In the genomic region with DNA sequence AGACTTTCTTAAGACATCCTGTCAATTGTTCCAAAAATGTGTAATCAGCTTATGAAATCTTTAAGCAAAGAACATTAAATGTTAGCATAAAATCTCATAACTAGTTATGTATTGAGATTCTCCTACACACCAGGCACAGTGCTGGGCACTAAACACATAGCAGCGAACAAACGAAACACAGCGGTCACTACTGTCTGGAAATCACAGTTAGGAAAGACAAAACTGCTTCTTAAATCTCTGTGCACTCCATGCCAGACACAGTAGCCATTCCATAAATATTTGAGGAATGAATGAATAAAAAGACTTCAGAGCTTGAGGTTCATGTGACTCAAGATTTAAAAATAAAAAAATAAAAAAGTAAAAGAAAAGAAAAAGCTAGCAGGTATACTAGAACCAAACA, we compare ENCODE assay signal across 19 cellular contexts. TPM values are rescaled to one million over a fixed set of nuclear protein-coding genes. Genes with fewer than 3 reads are reported as not detected.
DNase-seq lines count a peak whose midpoint lies in the region; ATAC-seq and TF ChIP-seq lines count a peak whose summit lies in the region.
"Had no signal": no experiment of that assay in that cellular context is flagged by ENCODE, and none has a peak within 500 bp of the region (broad histone marks: within the 10 kb centered on the region; RNA-seq: fewer than 3 reads in every experiment).

No MANE protein-coding gene starts in this region.

- no peak overlapping the region for H2AFZ ChIP-seq in H9 (ENCODE audit: low read length)

- ATAC-seq in naive thymus-derived CD8-positive, alpha-beta T cell, result no peak
- ATAC-seq: A549, GM12878 had no signal

- no peak overlapping the region for H2BK20ac ChIP-seq in H9 (ENCODE audit: low read depth, low read length, poor library complexity, severe bottlenecking)

- H3K9me3 Mint-ChIP-seq in H9, result no peaks in the 10 kb centered on the region
- H3K9me3 Mint-ChIP-seq in naive thymus-derived CD8-positive, alpha-beta T cell, result peaks cover 0 to 12% (median 4%) of the 10 kb centered on the region in 9 donors
- peaks cover 5% of the 10 kb centered on the region for H3K9me3 Mint-ChIP-seq in activated naive CD4-positive, alpha-beta T cell treated with anti-CD3 and anti-CD28 coated beads, Interleukin-2, amount 10 ng/mL, durations not matched to agents 7 days and 5 days

- H4K20me1 ChIP-seq in H9 (ENCODE audit: control insufficient read depth, insufficient read depth, insufficient read length), result no peaks in the 10 kb centered on the region

- H3K4me3 ChIP-seq in ectodermal cell (ENCODE audit: insufficient read depth, low read depth, low read length) (no peak overlapping the region), mesendoderm (ENCODE audit: low read length) (no peak overlapping the region), stomach (no peak overlapping the region)
- H3K4me3 ChIP-seq: A549, GM12878 had no signal

- H2BK120ac ChIP-seq in H9 (ENCODE audit: low read depth, low read length, poor library complexity, severe bottlenecking) (no peak overlapping the region), mesendoderm (ENCODE audit: low read depth, low read length) (no peak overlapping the region)

- H3K23me2 ChIP-seq in H9 (ENCODE audit: insufficient read length, low read depth, low read length, poor library complexity, severe bottlenecking), result no peaks in the 10 kb centered on the region

- peak overlapping the region in 1 of 3 experiments; percentile 23; a peak in 1 of 7 replicates for H3K27ac Mint-ChIP-seq in H9
- no peak overlapping the region for H3K27ac Mint-ChIP-seq in naive thymus-derived CD8-positive, alpha-beta T cell
- no peak overlapping the region for H3K27ac Mint-ChIP-seq in activated naive CD4-positive, alpha-beta T cell treated with anti-CD3 and anti-CD28 coated beads, Interleukin-2, amount 10 ng/mL, durations not matched to agents 7 days and 5 days
- H3K27ac Mint-ChIP-seq: CD4-positive, alpha-beta memory T cell; HFFc6 had no signal

- H3K79me1 ChIP-seq in H9 (ENCODE audit: insufficient read depth, low read depth, low read length, poor library complexity, severe bottlenecking) (peaks cover 6% of the 10 kb centered on the region), mesendoderm (ENCODE audit: low read length) (no peaks in the 10 kb centered on the region)

- TF ChIP-seq POLR2A in stomach (IDR thresholded peaks at IDR 0.05), result no peak

- H3K4me2 ChIP-seq in H9 (ENCODE audit: insufficient read depth, insufficient read length, low read length) (no peak overlapping the region), mesendoderm (ENCODE audit: low read length) (no peak overlapping the region)
- H3K4me2 ChIP-seq: A549 had no signal

- H3K36me3 ChIP-seq in ectodermal cell (ENCODE audit: control insufficient read depth, insufficient read depth, low read length), result no peaks in the 10 kb centered on the region
- no peaks in the 10 kb centered on the region for H3K36me3 ChIP-seq in mesendoderm (ENCODE audit: control insufficient read depth, insufficient read depth, low read length)
- H3K36me3 ChIP-seq in stomach, result no peaks in the 10 kb centered on the region
- H3K36me3 ChIP-seq: BE2C had no signal

- H4K8ac ChIP-seq in H9 (replicated peaks; ENCODE audit: insufficient read length, low read depth, low read length) (no peak overlapping the region), mesendoderm (ENCODE audit: low read depth, low read length) (no peak overlapping the region)

- no peak overlapping the region for H3K27ac ChIP-seq in H9 (ENCODE audit: insufficient read length, low read depth, low read length)
- H3K27ac ChIP-seq in ectodermal cell (ENCODE audit: insufficient read depth, low read depth, low read length, poor library complexity, severe bottlenecking), result peak overlapping the region; percentile 86
- H3K27ac ChIP-seq in mesendoderm (ENCODE audit: low read depth, low read length), result peak overlapping the region; percentile 49
- H3K27ac ChIP-seq in stomach, result peak overlapping the region in 1 of 5 donors; percentile 18
- H3K27ac ChIP-seq: A549, C4-2B had no signal

- peak overlapping the region; percentile 18 for H3K9ac ChIP-seq in H9 (ENCODE audit: extremely low read depth, insufficient read length, low read length)
- H3K9ac ChIP-seq in mesendoderm (ENCODE audit: low read length), result no peak overlapping the region

- H3K27me3 Mint-ChIP-seq in H9 (ENCODE audit: low read depth), result no peaks in the 10 kb centered on the region
- peaks cover 0 to 10% (median 1%) of the 10 kb centered on the region in 5 donors for H3K27me3 Mint-ChIP-seq in naive thymus-derived CD8-positive, alpha-beta T cell
- no peaks in the 10 kb centered on the region for H3K27me3 Mint-ChIP-seq in activated naive CD4-positive, alpha-beta T cell treated with anti-CD3 and anti-CD28 coated beads, Interleukin-2, amount 10 ng/mL, durations not matched to agents 7 days and 5 days

- H2AK5ac ChIP-seq in H9 (ENCODE audit: insufficient read length, low read length), result no peak overlapping the region
- H2AK5ac ChIP-seq in mesendoderm (ENCODE audit: low read length), result no peak overlapping the region

- H4K5ac ChIP-seq in H9 (ENCODE audit: insufficient read length, low read depth, low read length), result no peak overlapping the region
- no peak overlapping the region for H4K5ac ChIP-seq in mesendoderm (ENCODE audit: low read length)

- no peak overlapping the region for H2BK12ac ChIP-seq in H9 (ENCODE audit: insufficient read length, low read depth, low read length)

- H3K56ac ChIP-seq in H9 (ENCODE audit: insufficient read length, low read depth, low read length) (no peak overlapping the region), mesendoderm (ENCODE audit: low read length) (no peak overlapping the region)

- peaks cover 8% of the 10 kb centered on the region; the same call in 1 of the 2 replicates for H3K79me2 ChIP-seq in H9 (ENCODE audit: insufficient read depth, low read length)
- no peaks in the 10 kb centered on the region for H3K79me2 ChIP-seq in mesendoderm (ENCODE audit: control insufficient read depth, insufficient read depth, low read length)

- H3K4ac ChIP-seq in H9 (ENCODE audit: low read depth, low read length), result no peak overlapping the region
- H3K4ac ChIP-seq in mesendoderm (ENCODE audit: low read depth, low read length), result no peak overlapping the region

- H4K91ac ChIP-seq in H9 (ENCODE audit: insufficient read length, low read depth, low read length), result no peak overlapping the region

- H3K4me3 Mint-ChIP-seq in H9, result no peak overlapping the region
- H3K4me3 Mint-ChIP-seq in naive thymus-derived CD8-positive, alpha-beta T cell, result no peak overlapping the region
- no peak overlapping the region for H3K4me3 Mint-ChIP-seq in activated naive CD4-positive, alpha-beta T cell treated with anti-CD3 and anti-CD28 coated beads, Interleukin-2, amount 10 ng/mL, durations not matched to agents 7 days and 5 days
- H3K4me3 Mint-ChIP-seq: CD4-positive, alpha-beta memory T cell; HFFc6 had no signal

- CTCF ChIA-PET in activated naive CD4-positive, alpha-beta T cell treated with anti-CD3 and anti-CD28 coated beads, Interleukin-2, amount 10 ng/mL, durations not matched to agents 7 days and 5 days (lab: Charles Lee), result no interaction called here

- TF ChIP-seq CTCF in H9 (conservative IDR thresholded peaks at IDR 0.05) (no peak), stomach (IDR thresholded peaks at IDR 0.05) (no peak)

- WGBS in H9 (ENCODE audit: extremely low coverage, insufficient read length, low lambda C conversion rate), result no CpG with 5 or more reads among the region's 3 CpGs
- 85 to 92% methylated on average over 3 of the region's 3 CpGs for WGBS in ectodermal cell, 2 experiments
- no CpG with 5 or more reads among the region's 3 CpGs for WGBS in mesendoderm (ENCODE audit: extremely low coverage, insufficient coverage, low lambda C conversion rate)
- 79 to 87% (median 81%) methylated on average over 3 of the region's 3 CpGs for WGBS in stomach, 5 donors

- H3K4me1 Mint-ChIP-seq in H9, result peaks cover 60 to 78% of the 10 kb centered on the region in 2 experiments
- H3K4me1 Mint-ChIP-seq in naive thymus-derived CD8-positive, alpha-beta T cell, result no peaks in the 10 kb centered on the region
- H3K4me1 Mint-ChIP-seq in activated naive CD4-positive, alpha-beta T cell treated with anti-CD3 and anti-CD28 coated beads, Interleukin-2, amount 10 ng/mL, durations not matched to agents 7 days and 5 days, result no peaks in the 10 kb centered on the region
- H3K4me1 Mint-ChIP-seq: CD4-positive, alpha-beta memory T cell had no signal

- DNase-seq in H9 (no peak), mesendoderm (no peak), amniotic stem cell (lab: John Stamatoyannopoulos, UW) (no peak), stomach (no peak)
- DNase-seq in naive thymus-derived CD8-positive, alpha-beta T cell, result no peak
- no peak for DNase-seq in activated naive CD4-positive, alpha-beta T cell treated with anti-CD3 and anti-CD28 coated beads, Interleukin-2, amount 10 ng/mL, durations not matched to agents 7 days and 5 days
- DNase-seq: BE2C; CD4-positive, alpha-beta memory T cell; DMS79; GOT3; HCEC 1CT; HFFc6 had no signal

- H3K4me1 ChIP-seq in H9 (ENCODE audit: insufficient read depth, low read length), result peaks cover 23% of the 10 kb centered on the region; the same call in 1 of the 2 replicates
- peaks cover 44% of the 10 kb centered on the region for H3K4me1 ChIP-seq in ectodermal cell (ENCODE audit: control insufficient read depth, insufficient read depth, low read length)
- peaks cover 3% of the 10 kb centered on the region for H3K4me1 ChIP-seq in mesendoderm (ENCODE audit: control insufficient read depth, low read depth, low read length)
- peaks cover 4 to 51% (median 36%) of the 10 kb centered on the region in 4 donors for H3K4me1 ChIP-seq in stomach
- H3K4me1 ChIP-seq: A549, BE2C had no signal

- H3K9me3 ChIP-seq in H9 (ENCODE audit: control insufficient read depth, low read depth, low read length) (no peaks in the 10 kb centered on the region), ectodermal cell (ENCODE audit: control insufficient read depth, low read length) (no peaks in the 10 kb centered on the region), stomach (no peaks in the 10 kb centered on the region)
- H3K9me3 ChIP-seq: A549, BE2C had no signal

- H3K27me3 ChIP-seq in H9 (ENCODE audit: insufficient read depth, low read length) (no peaks in the 10 kb centered on the region), ectodermal cell (ENCODE audit: control insufficient read depth, insufficient read depth, low read length, poor library complexity, severe bottlenecking) (no peaks in the 10 kb centered on the region), mesendoderm (ENCODE audit: insufficient read depth, low read length, poor library complexity) (no peaks in the 10 kb centered on the region), stomach (no peaks in the 10 kb centered on the region)
- H3K27me3 ChIP-seq: BE2C had no signal

- H3K23ac ChIP-seq in H9 (ENCODE audit: insufficient read length, low read depth, low read length), result no peak overlapping the region
- H3K23ac ChIP-seq in mesendoderm (ENCODE audit: low read length), result no peak overlapping the region

- H3K14ac ChIP-seq in H9 (ENCODE audit: insufficient read depth, low read length), result no peak overlapping the region

- H2BK15ac ChIP-seq in H9 (ENCODE audit: low read depth, low read length), result no peak overlapping the region
- H2BK15ac ChIP-seq in mesendoderm (replicated peaks; ENCODE audit: low read depth), result no peak overlapping the region

- no peak overlapping the region for H3T11ph ChIP-seq in H9 (ENCODE audit: low read length)

- POLR2A ChIA-PET in naive thymus-derived CD8-positive, alpha-beta T cell (lab: Charles Lee), result no interaction called here

- no peak for TF ChIP-seq EP300 in stomach (IDR thresholded peaks at IDR 0.05)

- H2BK5ac ChIP-seq in H9 (ENCODE audit: insufficient read length, low read length) (no peak overlapping the region), mesendoderm (ENCODE audit: low read length) (no peak overlapping the region)

- intact Hi-C loops in stomach (cut with DNase I; ENCODE audit: low total_unique reads), result no loop called here

- H3K36me3 Mint-ChIP-seq in H9 (ENCODE audit: insufficient read depth in 1 of 3, low read depth in 3 of 3), result peaks cover 7 to 26% (median 8%) of the 10 kb centered on the region in 3 experiments; a peak in 6 of 7 replicates
- no peaks in the 10 kb centered on the region for H3K36me3 Mint-ChIP-seq in naive thymus-derived CD8-positive, alpha-beta T cell
- no peaks in the 10 kb centered on the region for H3K36me3 Mint-ChIP-seq in activated naive CD4-positive, alpha-beta T cell treated with anti-CD3 and anti-CD28 coated beads, Interleukin-2, amount 10 ng/mL, durations not matched to agents 7 days and 5 days
- H3K36me3 Mint-ChIP-seq: CD4-positive, alpha-beta memory T cell had no signal

- no peak overlapping the region for H3K18ac ChIP-seq in H9 (ENCODE audit: insufficient read length, low read depth, low read length)
- no peak overlapping the region for H3K18ac ChIP-seq in mesendoderm (ENCODE audit: low read length)

RNA-seq across cellular contexts. Expression of gene TOX3, which starts 20.1 kb away (rescaled TPM):
- total RNA-seq in H9 (2021), result 18.2 and 20.2 TPM in 2 replicates
- polyA plus RNA-seq in ectodermal cell (2013, experiment 1 of 4), result 44.1 TPM
- polyA plus RNA-seq in ectodermal cell (2013, experiment 2 of 4), result 50.6 TPM
- 42.0 TPM for polyA plus RNA-seq in ectodermal cell (2013, experiment 3 of 4)
- polyA plus RNA-seq in ectodermal cell (2013, experiment 4 of 4), result 53.5 TPM
- polyA plus RNA-seq in mesendoderm (2013, experiment 1 of 2), result 3.6 TPM
- 3.6 TPM for polyA plus RNA-seq in mesendoderm (2013, experiment 2 of 2)
- total RNA-seq in stomach, result 100 to 1,000 TPM in 1 of 5 donors, 10 to 100 TPM in 2, 1 to 10 TPM in 2; 7.2 to 169 (median 14.2) TPM
- polyA plus RNA-seq in stomach, result 10 to 100 TPM in 1 of 3 donors, 1 to 10 TPM in 2; 6.4 to 12.4 (median 9.8) TPM
- not detected for total RNA-seq in naive thymus-derived CD8-positive, alpha-beta T cell
- polyA plus RNA-seq in naive thymus-derived CD8-positive, alpha-beta T cell, result not detected
- total RNA-seq: CD4-positive, alpha-beta memory T cell; G401; GM12878; HFFc6; HT1080 had no signal
- polyA plus RNA-seq: AG04450, GM12878 had no signal

Comparison
In these comparisons a context has a peak if more than half of its experiments do, and no peak if none do; other contexts are left out.
1. RNA of gene TOX3, which starts 20.1 kb away (total RNA-seq): 18.2 to 20.2 TPM in H9 and 7.2 to 169 TPM in stomach; not detected in naive thymus-derived CD8-positive, alpha-beta T cell; every median in the first group is over 4 times any median in the second.